9 cellular contexts compared by ENCODE assay signal in the genomic region with DNA sequence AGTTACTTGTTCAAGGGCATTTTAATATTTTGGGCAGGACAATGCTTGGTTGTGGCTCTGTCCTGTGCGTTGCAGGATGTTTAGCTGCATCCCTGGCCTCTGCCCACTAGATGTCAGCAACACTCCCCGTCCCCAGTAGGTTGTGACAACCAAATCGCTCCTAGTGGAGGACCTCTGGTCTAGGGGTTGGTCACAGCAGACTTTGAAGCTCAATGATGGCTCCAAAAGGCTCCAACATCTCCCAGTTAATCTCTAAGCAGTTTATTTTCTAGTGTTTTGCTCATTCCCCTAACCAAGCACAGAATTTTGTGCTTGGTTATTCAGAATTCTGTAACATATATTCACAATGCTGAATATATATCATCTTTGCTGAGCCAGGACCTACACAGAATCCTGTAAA.
DNase-seq lines count a peak whose midpoint lies in the region; ATAC-seq and TF ChIP-seq lines count a peak whose summit lies in the region.
"Had no signal": no experiment of that assay in that cellular context is flagged by ENCODE, and none has a peak within 500 bp of the region (broad histone marks: within the 10 kb centered on the region; RNA-seq: fewer than 3 reads in every experiment).

No MANE protein-coding gene starts in this region.

- intact Hi-C loops in activated B cell treated with CpG ODN at 0.5 μM for 24 hours (cut with micrococcal nuclease) (loop anchor here (1.0 kb wide), 1 partner anchor 293 kb away; no protein-coding TSS in a partner anchor), right lobe of liver (cut with DNase I) (no loop called here)

- no peaks in the 10 kb centered on the region for H3K36me3 ChIP-seq in right lobe of liver

- no peak overlapping the region for H3K27ac ChIP-seq in right lobe of liver
- H3K27ac ChIP-seq: SK-N-MC had no signal

- H3K9me3 Mint-ChIP-seq in activated B cell treated with CpG ODN at 0.5 μM for 24 hours (no peaks in the 10 kb centered on the region), chondrocyte (ENCODE audit: low read depth) (no peaks in the 10 kb centered on the region)

- H3K27ac Mint-ChIP-seq in activated B cell treated with CpG ODN at 0.5 μM for 24 hours: no peak overlapping the region
- no peak overlapping the region for H3K27ac Mint-ChIP-seq in chondrocyte (ENCODE audit: unreplicated experiment)

- H3K27me3 ChIP-seq in right lobe of liver: no peaks in the 10 kb centered on the region

- H3K27me3 Mint-ChIP-seq in activated B cell treated with CpG ODN at 0.5 μM for 24 hours (peaks cover 15% of the 10 kb centered on the region), chondrocyte (ENCODE audit: low read depth) (peaks cover 21% of the 10 kb centered on the region)

- H3K4me1 Mint-ChIP-seq in activated B cell treated with CpG ODN at 0.5 μM for 24 hours (peaks cover 2% of the 10 kb centered on the region), chondrocyte (ENCODE audit: low read depth) (no peaks in the 10 kb centered on the region)

- no peak overlapping the region for H3K4me3 ChIP-seq in right lobe of liver
- H3K4me3 ChIP-seq: SK-N-MC had no signal

- H3K4me3 Mint-ChIP-seq in activated B cell treated with CpG ODN at 0.5 μM for 24 hours (no peak overlapping the region), chondrocyte (ENCODE audit: unreplicated experiment) (no peak overlapping the region)

- no peak for TF ChIP-seq CTCF in activated B cell treated with CpG ODN at 0.5 μM for 24 hours (IDR thresholded peaks at IDR 0.05)
- TF ChIP-seq CTCF in chondrocyte (IDR thresholded peaks at IDR 0.05): peak; percentile 88
- peak; percentile 64 to 81 (median 80) for TF ChIP-seq CTCF in right lobe of liver (IDR thresholded peaks at IDR 0.05)

- H3K4me1 ChIP-seq in right lobe of liver: peaks cover 0 to 9% (median 0%) of the 10 kb centered on the region in 4 donors

- ATAC-seq in GM18520 (IDR thresholded peaks at IDR 0.05; ENCODE audit: unreplicated experiment): peak; percentile 88
- peak; percentile 76 for ATAC-seq in HG03039 (IDR thresholded peaks at IDR 0.05; ENCODE audit: unreplicated experiment)
- ATAC-seq in activated B cell treated with CpG ODN at 0.5 μM for 24 hours (ENCODE audit: low read depth): peak; percentile 98
- ATAC-seq in right lobe of liver: peak; percentile 91 to 94 (median 92)

- WGBS in right lobe of liver (ENCODE audit: insufficient coverage, low coverage, low lambda C conversion rate, missing lambda C conversion rate): 0% methylated on average over 3 of the region's 3 CpGs

- POLR2A ChIA-PET in activated B cell treated with CpG ODN at 0.5 μM for 24 hours (lab: Charles Lee): interaction anchor here (0.6 kb wide), 1 partner anchor 204 kb away, joined by 3 read pairs; no protein-coding TSS in a partner anchor

- CTCF ChIA-PET in activated B cell treated with CpG ODN at 0.5 μM for 24 hours (lab: Charles Lee): interaction anchor here (0.6 to 5.6 kb wide), 14 partner anchors 12 to 1405 kb away, joined by 3 to 90 read pairs (median 3); no protein-coding TSS in a partner anchor

- TF ChIP-seq POLR2A in right lobe of liver (IDR thresholded peaks at IDR 0.05): no peak

- H3K36me3 Mint-ChIP-seq in activated B cell treated with CpG ODN at 0.5 μM for 24 hours (ENCODE audit: low read depth) (no peaks in the 10 kb centered on the region), chondrocyte (ENCODE audit: low read depth) (no peaks in the 10 kb centered on the region)

- H3K9me3 ChIP-seq in right lobe of liver: no peaks in the 10 kb centered on the region

- DNase-seq in Ammon's horn (ENCODE audit: low spot score) (peak; percentile 90), NCI-H2171 treated with DMSO at 0.1 percent for 48 hours (lab: John Stamatoyannopoulos, UW) (peak; percentile 64), activated B cell treated with CpG ODN at 0.5 μM for 24 hours (peak; percentile 29), chondrocyte (ENCODE audit: low spot score) (no peak), right lobe of liver (peak; percentile 56 to 67 (median 66))
- peak; percentile 74 for DNase-seq in stimulated activated CD8-positive, alpha-beta memory T cell treated with anti-CD3 and anti-CD28 coated beads, Interleukin-4, amount 100 ng/mL, for 48 hours
